ENCODE assay signal across 27 cellular contexts in genomic region chr2:60725466-60725865, GRCh38.
"Had no signal": no experiment of that assay in that cellular context is flagged by ENCODE, and none has a peak within 500 bp of the region (broad histone marks: within the 10 kb centered on the region; RNA-seq: fewer than 3 reads in every experiment).

No MANE protein-coding gene starts in this region.

- DNase-seq: colonic mucosa; cortex of kidney; dermis blood vessel endothelial cell; dorsolateral prefrontal cortex; effector CD4-positive, alpha-beta T cell; effector CD8-positive, alpha-beta T cell; effector memory CD4-positive, alpha-beta T cell; effector memory CD8-positive, alpha-beta T cell; erythroblast; esophagus squamous epithelium; foreskin fibroblast; foreskin keratinocyte; gastrocnemius medialis; glutamatergic neuron; head of caudate nucleus; heart left ventricle; heart right ventricle had no signal

- H3K4me2 ChIP-seq: hepatocyte had no signal

- H3K4me1 ChIP-seq: colonic mucosa, esophagus muscularis mucosa, esophagus squamous epithelium, foreskin keratinocyte, gastrocnemius medialis, gastroesophageal sphincter, heart left ventricle, heart right ventricle had no signal

- H3K4me3 ChIP-seq: colonic mucosa, coronary artery, dorsolateral prefrontal cortex, esophagus muscularis mucosa, esophagus squamous epithelium, gastrocnemius medialis, gastroesophageal sphincter, heart left ventricle, heart right ventricle, hepatocyte had no signal

- H3K9me3 ChIP-seq: colonic mucosa had no signal

- ATAC-seq: effector memory CD8-positive, alpha-beta T cell; esophagus mucosa; foreskin keratinocyte; gastrocnemius medialis; gastroesophageal sphincter; heart left ventricle; heart right ventricle had no signal

- FAIRE-seq: colon, endometrium, endothelial cell of umbilical vein, frontal cortex had no signal

- H3K27ac ChIP-seq: colonic mucosa, coronary artery, dorsolateral prefrontal cortex, epithelial cell of prostate, esophagus muscularis mucosa, esophagus squamous epithelium, foreskin keratinocyte, gastrocnemius medialis, gastroesophageal sphincter, heart left ventricle, heart right ventricle, hepatocyte had no signal
